In the genomic region with DNA sequence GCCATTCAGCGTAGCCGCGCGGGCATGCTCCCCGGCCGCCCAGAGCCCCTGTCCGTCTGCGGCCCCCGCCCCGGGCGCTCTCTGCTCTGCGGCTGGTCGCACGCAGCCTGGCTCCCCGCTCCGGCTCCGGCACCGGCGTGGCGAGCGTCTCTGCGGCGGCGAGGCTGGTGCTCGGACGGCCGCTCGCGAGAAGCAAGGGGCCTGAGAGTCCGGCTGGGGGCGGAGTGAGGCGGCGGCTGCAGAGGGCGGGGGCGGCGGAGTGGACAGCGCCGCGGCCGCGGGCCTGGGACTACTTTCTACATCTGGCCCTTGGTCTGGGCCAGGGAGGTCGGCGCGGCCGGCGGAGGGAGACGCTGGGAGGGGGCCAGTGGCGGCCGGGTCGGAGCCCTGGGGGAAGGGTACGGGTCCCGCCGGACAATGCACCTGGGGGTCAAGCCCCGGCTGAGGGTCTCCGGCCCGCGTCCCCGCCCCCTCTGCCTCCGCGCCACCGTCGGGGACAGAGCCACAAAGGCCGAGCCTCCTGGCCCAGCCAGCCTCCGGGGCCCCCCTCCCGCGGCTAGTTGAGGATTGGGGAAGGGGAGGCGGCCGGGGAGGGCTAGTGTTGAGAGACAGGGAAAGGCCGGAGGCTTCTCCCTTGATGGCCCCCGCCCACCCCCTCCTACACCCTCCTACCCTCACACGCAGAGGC, we compare ENCODE assay signal across 8 cellular contexts. TPM values are rescaled to one million over a fixed set of nuclear protein-coding genes. Genes with fewer than 3 reads are reported as not detected.
DNase-seq lines count a peak whose midpoint lies in the region; ATAC-seq, FAIRE-seq and TF ChIP-seq lines count a peak whose summit lies in the region.

A gene with protein sequence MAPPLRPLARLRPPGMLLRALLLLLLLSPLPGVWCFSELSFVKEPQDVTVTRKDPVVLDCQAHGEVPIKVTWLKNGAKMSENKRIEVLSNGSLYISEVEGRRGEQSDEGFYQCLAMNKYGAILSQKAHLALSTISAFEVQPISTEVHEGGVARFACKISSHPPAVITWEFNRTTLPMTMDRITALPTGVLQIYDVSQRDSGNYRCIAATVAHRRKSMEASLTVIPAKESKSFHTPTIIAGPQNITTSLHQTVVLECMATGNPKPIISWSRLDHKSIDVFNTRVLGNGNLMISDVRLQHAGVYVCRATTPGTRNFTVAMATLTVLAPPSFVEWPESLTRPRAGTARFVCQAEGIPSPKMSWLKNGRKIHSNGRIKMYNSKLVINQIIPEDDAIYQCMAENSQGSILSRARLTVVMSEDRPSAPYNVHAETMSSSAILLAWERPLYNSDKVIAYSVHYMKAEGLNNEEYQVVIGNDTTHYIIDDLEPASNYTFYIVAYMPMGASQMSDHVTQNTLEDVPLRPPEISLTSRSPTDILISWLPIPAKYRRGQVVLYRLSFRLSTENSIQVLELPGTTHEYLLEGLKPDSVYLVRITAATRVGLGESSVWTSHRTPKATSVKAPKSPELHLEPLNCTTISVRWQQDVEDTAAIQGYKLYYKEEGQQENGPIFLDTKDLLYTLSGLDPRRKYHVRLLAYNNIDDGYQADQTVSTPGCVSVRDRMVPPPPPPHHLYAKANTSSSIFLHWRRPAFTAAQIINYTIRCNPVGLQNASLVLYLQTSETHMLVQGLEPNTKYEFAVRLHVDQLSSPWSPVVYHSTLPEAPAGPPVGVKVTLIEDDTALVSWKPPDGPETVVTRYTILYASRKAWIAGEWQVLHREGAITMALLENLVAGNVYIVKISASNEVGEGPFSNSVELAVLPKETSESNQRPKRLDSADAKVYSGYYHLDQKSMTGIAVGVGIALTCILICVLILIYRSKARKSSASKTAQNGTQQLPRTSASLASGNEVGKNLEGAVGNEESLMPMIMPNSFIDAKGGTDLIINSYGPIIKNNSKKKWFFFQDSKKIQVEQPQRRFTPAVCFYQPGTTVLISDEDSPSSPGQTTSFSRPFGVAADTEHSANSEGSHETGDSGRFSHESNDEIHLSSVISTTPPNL (minus strand): TSS at position 226 of the 688 bp plus-strand sequence. CDS start 221 bp downstream, at position 5.

- in situ Hi-C loops in transverse colon (cut with MboI; ENCODE audit: low pct_ligation_motif_present in 1 of 4, low pct_unique_long_range_greater_than_20kb in 1 of 4, low sequenced_read_pairs in 3 of 4): no loop called here

- CTCF ChIA-PET in endothelial cell of umbilical vein (lab: Charles Lee): interaction anchor here (0.8 kb wide), 1 partner anchor 88 kb away, joined by 3 read pairs; no protein-coding TSS in a partner anchor

- no peaks in the 10 kb centered on the region for H3K9me1 ChIP-seq in endothelial cell of umbilical vein (replicated peaks; ENCODE audit: control insufficient read depth, extremely low read depth, insufficient read depth, low read length)

- POLR2A ChIA-PET in endothelial cell of umbilical vein (lab: Charles Lee): interaction anchor here (1.2 kb wide), 1 partner anchor 36 kb away, joined by 3 read pairs; no protein-coding TSS in a partner anchor

- no peaks in the 10 kb centered on the region for H3K79me2 ChIP-seq in GM23338 (replicated peaks; ENCODE audit: insufficient read depth)
- H3K79me2 ChIP-seq in endothelial cell of umbilical vein (ENCODE audit: control insufficient read depth, insufficient read depth, low read length): peaks cover 2% of the 10 kb centered on the region

- H3K4me2 ChIP-seq in GM23338 (peak within 1 kb of the TSS; percentile 93), endothelial cell of umbilical vein (ENCODE audit: insufficient read depth, low read length) (peak within 1 kb of the TSS; percentile 97)

- peaks cover 16% of the 10 kb centered on the region for H4K20me1 ChIP-seq in GM23338 (replicated peaks; ENCODE audit: insufficient read depth)
- no peaks in the 10 kb centered on the region for H4K20me1 ChIP-seq in endothelial cell of umbilical vein (replicated peaks; ENCODE audit: control insufficient read depth, extremely low read depth, insufficient read depth, low read length)

- peak; percentile 46 for TF ChIP-seq POLR2A in endothelial cell of umbilical vein (IDR thresholded peaks at IDR 0.05; ENCODE audit: low read depth, low read length)
- no peak for TF ChIP-seq POLR2A in transverse colon (IDR thresholded peaks at IDR 0.05)

- 0% methylated on average over 38 to 50 of the region's 71 CpGs for WGBS in mesodermal cell (ENCODE audit: insufficient coverage in 2 of 2), 2 experiments
- WGBS in transverse colon (ENCODE audit: low coverage in 1 of 2), 2 donors: 2% methylated on average over 41 of the region's 71 CpGs; no CpG with 5 or more reads in 1 of the 2 donors

- peaks cover 22% of the 10 kb centered on the region for H3K4me1 ChIP-seq in GM23338 (ENCODE audit: insufficient read depth)
- peaks cover 18% of the 10 kb centered on the region for H3K4me1 ChIP-seq in endothelial cell of umbilical vein (ENCODE audit: control insufficient read depth, extremely low read depth, insufficient read depth, low read length)
- peaks cover 14% of the 10 kb centered on the region for H3K4me1 ChIP-seq in mesodermal cell (ENCODE audit: control insufficient read depth, insufficient read depth, low read length, poor library complexity, severe bottlenecking)
- H3K4me1 ChIP-seq in transverse colon: peaks cover 2 to 33% (median 18%) of the 10 kb centered on the region in 4 donors

- DNase-seq in Ammon's horn (ENCODE audit: low spot score) (peak; percentile 38), GM23338 (ENCODE audit: low spot score) (peak; percentile 78), SK-N-DZ (ENCODE audit: low spot score) (peak; percentile 82), endothelial cell of umbilical vein (ENCODE audit: low read depth, low spot score) (peak; percentile 81), transverse colon (peak; percentile 38), pons (ENCODE audit: low spot score) (no peak)

- peaks cover 94% of the 10 kb centered on the region for H3K27me3 ChIP-seq in GM23338 (ENCODE audit: insufficient read depth)
- H3K27me3 ChIP-seq in endothelial cell of umbilical vein (ENCODE audit: control insufficient read depth in 2 of 2, insufficient read depth in 2 of 2, low read length in 2 of 2): no peaks in the 10 kb centered on the region
- H3K27me3 ChIP-seq in transverse colon: peaks cover 70% of the 10 kb centered on the region

- H3K36me3 Mint-ChIP-seq in GM23338 (ENCODE audit: low read depth): no peaks in the 10 kb centered on the region

- H3K9me3 Mint-ChIP-seq in GM23338: no peaks in the 10 kb centered on the region; the same call in 2 of the 3 replicates

- no peak for TF ChIP-seq CTCF in GM23338 (conservative IDR thresholded peaks at IDR 0.05; ENCODE audit: low read depth in 2 of 2)
- TF ChIP-seq CTCF in endothelial cell of umbilical vein (IDR thresholded peaks at IDR 0.05; ENCODE audit: extremely low read depth in 1 of 2, insufficient read depth in 1 of 2, low read depth in 1 of 2, low read length in 2 of 2): no peak
- no peak for TF ChIP-seq CTCF in transverse colon (IDR thresholded peaks at IDR 0.05)

- peaks cover 7% of the 10 kb centered on the region for H3F3A ChIP-seq in GM23338 (replicated peaks; ENCODE audit: low read depth)

- H3K9me2 ChIP-seq in GM23338 (ENCODE audit: insufficient read depth): no peaks in the 10 kb centered on the region

- dilution Hi-C loops in endothelial cell of umbilical vein (cut with MboI; ENCODE audit: extremely low pct_ligation_motif_present, low sequenced_read_pairs): no loop called here

- H3K36me3 ChIP-seq in GM23338 (ENCODE audit: insufficient read depth) (no peaks in the 10 kb centered on the region), endothelial cell of umbilical vein (ENCODE audit: control insufficient read depth in 2 of 2, extremely low read depth in 1 of 2, insufficient read depth in 2 of 2, low read length in 2 of 2) (no peaks in the 10 kb centered on the region), mesodermal cell (ENCODE audit: control insufficient read depth, insufficient read depth, low read length) (peaks cover 27% of the 10 kb centered on the region), transverse colon (no peaks in the 10 kb centered on the region)

- peak within 1 kb of the TSS; percentile 72 for H3K4me3 ChIP-seq in GM23338
- peak within 1 kb of the TSS; percentile 26 to 98 (median 93) for H3K4me3 ChIP-seq in endothelial cell of umbilical vein (replicated peaks in 1 of 3; ENCODE audit: insufficient read depth in 1 of 3, low read depth in 1 of 3, low read length in 3 of 3)
- peak within 1 kb of the TSS; percentile 89 for H3K4me3 ChIP-seq in mesodermal cell (ENCODE audit: extremely low read depth, insufficient read depth, low read length, poor library complexity, severe bottlenecking)
- H3K4me3 ChIP-seq in transverse colon: peak within 1 kb of the TSS; percentile 57 to 82 (median 68)

- ATAC-seq in GM23338: peak; percentile 77
- no peak for ATAC-seq in GM18858 (IDR thresholded peaks at IDR 0.05; ENCODE audit: unreplicated experiment)

- H3K4me1 Mint-ChIP-seq in GM23338: peaks cover 6% of the 10 kb centered on the region; the same call in 2 of the 3 replicates

- H2AFZ ChIP-seq in GM23338: peak within 1 kb of the TSS; percentile 83
- peak within 1 kb of the TSS; percentile 83 for H2AFZ ChIP-seq in endothelial cell of umbilical vein (ENCODE audit: low read depth, low read length)

- peak within 1 kb of the TSS; percentile 73 for H3K9ac ChIP-seq in endothelial cell of umbilical vein (replicated peaks; ENCODE audit: extremely low read depth, insufficient read depth, low read length)

- no peak for TF ChIP-seq EP300 in transverse colon (IDR thresholded peaks at IDR 0.05; ENCODE audit: low read depth)

- BruUV-seq in endothelial cell of umbilical vein (replicated peaks; lab: Mats Ljungman, UMichigan): no TSS peak

- no peak for FAIRE-seq in endothelial cell of umbilical vein (lab: Jason Lieb, UNC)

- H3K27ac ChIP-seq in GM23338 (ENCODE audit: low read depth): no peak within 1 kb of the TSS
- peak within 1 kb of the TSS; percentile 4 for H3K27ac ChIP-seq in endothelial cell of umbilical vein (ENCODE audit: insufficient read depth, low read depth, low read length)
- H3K27ac ChIP-seq in mesodermal cell (ENCODE audit: low read depth, low read length, severe bottlenecking): peak within 1 kb of the TSS; percentile 94
- H3K27ac ChIP-seq in transverse colon: peak within 1 kb of the TSS; percentile 51 to 83 (median 64)

- H3K9me3 ChIP-seq in endothelial cell of umbilical vein (replicated peaks; ENCODE audit: control insufficient read depth, insufficient read depth, low read length) (no peaks in the 10 kb centered on the region), mesodermal cell (ENCODE audit: control insufficient read depth, low read length) (no peaks in the 10 kb centered on the region), transverse colon (no peaks in the 10 kb centered on the region)

- no peak within 1 kb of the TSS for H3K27ac Mint-ChIP-seq in GM23338

- H3K4me3 Mint-ChIP-seq in GM23338: peak within 1 kb of the TSS; percentile 69

- H3K27me3 Mint-ChIP-seq in GM23338 (ENCODE audit: insufficient read depth, low read depth, poor library complexity): peaks cover 34% of the 10 kb centered on the region

- intact Hi-C loops in endothelial cell of umbilical vein (cut with micrococcal nuclease): loop anchor here (1.0 to 5.0 kb wide), 4 partner anchors 76 to 155 kb away; a partner anchor contains a TSS
- intact Hi-C loops in transverse colon (cut with DNase I; ENCODE audit: low total_unique reads): no loop called here

RNA-seq across cellular contexts. Expression of the gene that starts here (rescaled TPM):
- 2.3 and 3.4 TPM in 2 replicates for total RNA-seq in GM23338 (2014; rRNA removed; shearing (Covaris generic))
- polyA plus RNA-seq in GM23338 (2016; fragmentation: Nextera tagmentation; extraction: Ambion mirVana) (0.63 and 0.70 TPM in 2 replicates), endothelial cell of umbilical vein (3.0 and 3.4 TPM in 2 replicates)
- polyA plus RNA-seq in SK-N-DZ (2014; cell fraction: cytosol; rRNA removed): 9.3 and 10.4 TPM in 2 replicates
- polyA plus RNA-seq in SK-N-DZ (2014; cell fraction: nucleus; rRNA removed): 14.8 and 21.1 TPM in 2 replicates
- total RNA-seq in endothelial cell of umbilical vein (8.2 and 12.4 TPM in 2 replicates), transverse colon (under 1 TPM; 0.20 to 0.75 (median 0.66) TPM)
- 2.7 and 3.3 TPM in 2 replicates for polyA plus RNA-seq in endothelial cell of umbilical vein (2011; cell fraction: cytosol; rRNA removed)
- 11.0 and 12.5 TPM in 2 replicates for polyA plus RNA-seq in endothelial cell of umbilical vein (2011; cell fraction: nucleus; rRNA removed)
- polyA plus RNA-seq in endothelial cell of umbilical vein (2012): 2.0 and 3.5 TPM in 2 replicates
- 11.5 and 14.7 TPM in 2 replicates for polyA minus RNA-seq in endothelial cell of umbilical vein
- 6.9 TPM for polyA minus RNA-seq in endothelial cell of umbilical vein (2011; cell fraction: cytosol; rRNA and poly(A)+ RNA removed)
- polyA minus RNA-seq in endothelial cell of umbilical vein (2011; cell fraction: nucleus; rRNA and poly(A)+ RNA removed): 32.6 and 34.8 TPM in 2 replicates
- polyA plus RNA-seq in mesodermal cell (2013, experiment 1 of 2): 196 TPM
- polyA plus RNA-seq in mesodermal cell (2013, experiment 2 of 2): 171 TPM

Comparison
In these comparisons a context has a peak if more than half of its experiments do, and no peak if none do; other contexts are left out.
1. Peak in DNase-seq, H3K4me3 ChIP-seq and H3K27ac ChIP-seq in transverse colon; RNA of the gene not detected or under 1 TPM.